ENCODE assay signal across 19 cellular contexts in the genomic region with DNA sequence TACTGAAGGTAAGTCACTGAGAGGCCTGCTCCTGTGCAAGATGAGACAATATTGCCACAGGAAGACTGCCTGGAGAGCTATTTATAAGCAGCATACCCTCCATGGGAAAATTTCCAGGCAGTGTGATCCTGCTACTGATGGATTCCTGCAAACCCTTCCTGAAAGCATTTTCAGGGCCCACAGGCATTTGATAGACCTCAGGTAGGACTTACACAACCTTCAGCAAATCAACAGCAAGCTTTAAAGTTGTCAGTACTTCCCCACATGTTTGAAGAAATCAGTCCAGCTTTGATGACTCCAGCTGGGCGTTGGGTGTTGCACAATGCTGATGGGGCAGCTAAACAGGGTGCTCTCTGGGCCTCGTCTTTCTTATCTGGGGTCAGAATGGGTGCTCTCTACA.
DNase-seq lines count a peak whose midpoint lies in the region; ATAC-seq and TF ChIP-seq lines count a peak whose summit lies in the region.
"Had no signal": no experiment of that assay in that cellular context is flagged by ENCODE, and none has a peak within 500 bp of the region (broad histone marks: within the 10 kb centered on the region; RNA-seq: fewer than 3 reads in every experiment).

No MANE protein-coding gene starts in this region.

- no peak overlapping the region for H3K27ac ChIP-seq in IMR-90 (ENCODE audit: insufficient read depth, low read length)
- no peak overlapping the region for H3K27ac ChIP-seq in transverse colon
- H3K27ac ChIP-seq: C4-2B had no signal

- TF ChIP-seq POLR2A in IMR-90 (IDR thresholded peaks at IDR 0.05; ENCODE audit: low read depth, low read length): no peak
- no peak for TF ChIP-seq POLR2A in transverse colon (IDR thresholded peaks at IDR 0.05)

- POLR2A ChIA-PET in IMR-90 (lab: Charles Lee; ENCODE audit: unreplicated experiment): no interaction called here

- H3K4me1 ChIP-seq in IMR-90 (ENCODE audit: control insufficient read depth, insufficient read depth, low read length): 0 out of 2 replicates have a peak, but pooled peaks cover 2% of the 10 kb centered on the region
- H3K4me1 ChIP-seq in transverse colon: peaks cover 4 to 30% (median 15%) of the 10 kb centered on the region in 4 donors

- CTCF ChIA-PET in IMR-90 (lab: Yijun Ruan, JAX): interaction anchor here (0.9 kb wide), 1 partner anchor 110 kb away, joined by 3 read pairs; no protein-coding TSS in a partner anchor

- peak; percentile 8 for DNase-seq in IMR-90
- DNase-seq in SKM-1 treated with dmso at 0.1 percent for 144 hours (lab: John Stamatoyannopoulos, UW; ENCODE audit: unreplicated experiment): peak; percentile 81
- peak; percentile 33 for DNase-seq in fibroblast of the aortic adventitia (ENCODE audit: low read depth)
- peak; percentile 47 for DNase-seq in renal cortical epithelial cell (ENCODE audit: low read depth)
- no peak for DNase-seq in NCI-H146 (lab: John Stamatoyannopoulos, UW)
- no peak for DNase-seq in transverse colon
- no peak for DNase-seq in amniotic stem cell (lab: John Stamatoyannopoulos, UW)
- DNase-seq: activated CD4-positive, CD25-positive, alpha-beta regulatory T cell treated with anti-CD3 and anti-CD28 coated beads, Interleukin-2, amount 50 U/mL, for 72 hours; activated naive CD8-positive, alpha-beta T cell treated with anti-CD3 and anti-CD28 coated beads, Interleukin-2, amount 10 ng/mL, durations not matched to agents 7 days and 5 days; activated T-cell treated with anti-CD3 and anti-CD28 coated beads for 4 hours; DND-41; NCI-H1092; NCI-H2171; PC-3; stimulated activated CD4-positive, alpha-beta T cell treated with anti-CD3 and anti-CD28 coated beads, Interleukin-2, amount 100 ng/mL, for 24 hours; T-cell; uterus had no signal

- no peak overlapping the region for H3K4ac ChIP-seq in IMR-90 (ENCODE audit: low read depth, low read length)

- no peak overlapping the region for H3K4me2 ChIP-seq in IMR-90 (ENCODE audit: low read depth, low read length)

- intact Hi-C loops in IMR-90 (cut with micrococcal nuclease): no loop called here
- intact Hi-C loops in transverse colon (cut with DNase I; ENCODE audit: low total_unique reads): no loop called here

- WGBS in IMR-90 (ENCODE audit: extremely low coverage in 2 of 2, insufficient read length in 1 of 2), 2 experiments: no CpG with 5 or more reads among the region's 2 CpGs
- WGBS in transverse colon (ENCODE audit: low coverage in 1 of 2), 2 donors: 35% methylated on average over 2 of the region's 2 CpGs; no CpG with 5 or more reads in 1 of the 2 donors

- no peak for TF ChIP-seq EP300 in transverse colon (IDR thresholded peaks at IDR 0.05; ENCODE audit: low read depth)

- H3K18ac ChIP-seq in IMR-90 (ENCODE audit: low read depth, low read length): no peak overlapping the region

- H4K8ac ChIP-seq in IMR-90 (ENCODE audit: low read depth in 2 of 2, low read length in 2 of 2): no peak overlapping the region

- H3K4me3 ChIP-seq in IMR-90 (ENCODE audit: insufficient read depth, low read depth, low read length): no peak overlapping the region
- H3K4me3 ChIP-seq in fibroblast of the aortic adventitia (ENCODE audit: low read depth, low read length): no peak overlapping the region
- H3K4me3 ChIP-seq in transverse colon: no peak overlapping the region
- H3K4me3 ChIP-seq: coronary artery, uterus had no signal

- TF ChIP-seq CTCF in IMR-90 (conservative IDR thresholded peaks at IDR 0.05; ENCODE audit: low read depth, low read length) (no peak), fibroblast of the aortic adventitia (IDR thresholded peaks at IDR 0.05; ENCODE audit: insufficient read depth, low read length) (no peak), transverse colon (IDR thresholded peaks at IDR 0.05) (no peak)

- H2AK9ac ChIP-seq in IMR-90 (replicated peaks; ENCODE audit: low read depth, low read length, poor library complexity): no peak overlapping the region

- H3K27me3 ChIP-seq in IMR-90 (ENCODE audit: control insufficient read depth, insufficient read depth, low read length) (no peaks in the 10 kb centered on the region), transverse colon (no peaks in the 10 kb centered on the region)
- H3K27me3 ChIP-seq: uterus had no signal

- H4K91ac ChIP-seq in IMR-90 (ENCODE audit: insufficient read depth, low read depth, low read length): no peak overlapping the region

- H3K9me3 ChIP-seq in IMR-90 (ENCODE audit: control insufficient read depth, insufficient read depth, low read length): no peaks in the 10 kb centered on the region
- no peaks in the 10 kb centered on the region for H3K9me3 ChIP-seq in transverse colon
- H3K9me3 ChIP-seq: uterus had no signal

- no peak overlapping the region for H3K56ac ChIP-seq in IMR-90 (ENCODE audit: extremely low read depth, insufficient read depth, low read length)

- dilution Hi-C loops in IMR-90 (cut with HindIII; ENCODE audit: low sequenced_read_pairs, unreplicated experiment): no loop called here

- BruUV-seq in IMR-90 (replicated peaks; lab: Mats Ljungman, UMichigan): no TSS peak

- TF ChIP-seq RAD21 in IMR-90 (IDR thresholded peaks at IDR 0.05; ENCODE audit: low read length): no peak

- no peaks in the 10 kb centered on the region for H4K20me1 ChIP-seq in IMR-90 (ENCODE audit: insufficient read depth, low read length)

- no peak overlapping the region for H4K5ac ChIP-seq in IMR-90 (ENCODE audit: low read depth, low read length)

- no peaks in the 10 kb centered on the region for H3K79me1 ChIP-seq in IMR-90 (ENCODE audit: low read depth in 1 of 2, low read length in 2 of 2)

- no peak overlapping the region for H2BK120ac ChIP-seq in IMR-90 (ENCODE audit: low read depth, low read length)

- no peak for ATAC-seq in IMR-90 (ENCODE audit: low read depth)
- ATAC-seq: PC-3, T-cell had no signal

- H3K23ac ChIP-seq in IMR-90 (ENCODE audit: low read depth, low read length): no peak overlapping the region

- H3K36me3 ChIP-seq in IMR-90 (ENCODE audit: control insufficient read depth, insufficient read depth, low read length): no peaks in the 10 kb centered on the region
- H3K36me3 ChIP-seq in transverse colon: no peaks in the 10 kb centered on the region
- H3K36me3 ChIP-seq: uterus had no signal

- no peak overlapping the region for H2BK15ac ChIP-seq in IMR-90 (ENCODE audit: low read depth, low read length)

- H3K14ac ChIP-seq in IMR-90 (replicated peaks; ENCODE audit: low read depth, low read length): no peak overlapping the region

- H3K9me1 ChIP-seq in IMR-90 (ENCODE audit: insufficient read depth, low read length): 0 out of 2 replicates have a peak, but pooled peaks cover 2% of the 10 kb centered on the region

- no peak overlapping the region for H3K9ac ChIP-seq in IMR-90 (ENCODE audit: low read depth, low read length)

- no peak overlapping the region for H2BK5ac ChIP-seq in IMR-90 (ENCODE audit: low read depth, low read length, poor library complexity, severe bottlenecking)

- no peak overlapping the region for H2AFZ ChIP-seq in IMR-90 (replicated peaks; ENCODE audit: low read length, poor library complexity)

- no peak overlapping the region for H2BK20ac ChIP-seq in IMR-90 (ENCODE audit: low read depth, low read length)

- in situ Hi-C loops in IMR-90 (cut with MboI; ENCODE audit: low sequenced_read_pairs): no loop called here
- in situ Hi-C loops in transverse colon (cut with MboI; ENCODE audit: low pct_ligation_motif_present in 1 of 4, low pct_unique_long_range_greater_than_20kb in 1 of 4, low sequenced_read_pairs in 3 of 4): loop anchor here in 3 of 4 donors (10.0 to 25.0 kb wide), 3 partner anchors 89 to 109 kb away; a partner anchor contains a TSS

- no peak overlapping the region for H2AK5ac ChIP-seq in IMR-90 (ENCODE audit: low read depth, low read length)

TF ChIP-seq in IMR-90, 13 proteins besides CTCF, POLR2A, EP300 and RAD21:
- TF ChIP-seq, protein P1, sequence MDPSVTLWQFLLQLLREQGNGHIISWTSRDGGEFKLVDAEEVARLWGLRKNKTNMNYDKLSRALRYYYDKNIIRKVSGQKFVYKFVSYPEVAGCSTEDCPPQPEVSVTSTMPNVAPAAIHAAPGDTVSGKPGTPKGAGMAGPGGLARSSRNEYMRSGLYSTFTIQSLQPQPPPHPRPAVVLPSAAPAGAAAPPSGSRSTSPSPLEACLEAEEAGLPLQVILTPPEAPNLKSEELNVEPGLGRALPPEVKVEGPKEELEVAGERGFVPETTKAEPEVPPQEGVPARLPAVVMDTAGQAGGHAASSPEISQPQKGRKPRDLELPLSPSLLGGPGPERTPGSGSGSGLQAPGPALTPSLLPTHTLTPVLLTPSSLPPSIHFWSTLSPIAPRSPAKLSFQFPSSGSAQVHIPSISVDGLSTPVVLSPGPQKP (IDR thresholded peaks at IDR 0.05; ENCODE audit: borderline replicate concordance, low read depth, low read length): no peak
- TF ChIP-seq CHD1 (IDR thresholded peaks at IDR 0.05; ENCODE audit: low read depth, low read length): no peak
- peak; percentile 81 for TF ChIP-seq CEBPB (IDR thresholded peaks at IDR 0.05; ENCODE audit: low read depth, low read length)

Comparison
In these comparisons a context has a peak if more than half of its experiments do, and no peak if none do; other contexts are left out.
1. DNase-seq: peak in IMR-90 (single experiment), SKM-1 treated with dmso at 0.1 percent for 144 hours (single experiment), fibroblast of the aortic adventitia (single experiment) and renal cortical epithelial cell (single experiment); none in NCI-H146 (single experiment), transverse colon (single experiment) and amniotic stem cell (single experiment).